1 cellular context compared by ENCODE assay signal in the genomic region with DNA sequence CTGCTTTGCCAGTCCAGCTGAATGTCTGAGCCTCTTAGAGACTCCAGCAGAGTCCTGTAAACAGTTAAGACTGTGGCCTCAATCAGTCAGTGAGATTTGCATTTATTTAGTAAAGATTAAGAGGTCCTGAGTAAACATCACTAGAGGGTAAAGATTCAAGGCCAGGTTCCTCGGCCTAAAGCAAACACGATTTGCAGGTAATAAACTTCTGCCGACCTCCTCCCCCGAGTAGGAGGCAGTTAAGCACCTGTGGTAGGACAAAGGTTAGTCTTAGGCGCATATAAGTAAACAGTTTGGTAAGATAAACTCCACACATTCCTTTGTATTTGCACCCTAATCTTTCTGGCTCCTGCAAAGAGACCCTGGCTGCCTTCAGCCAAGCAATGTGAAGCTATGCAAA.
TF ChIP-seq lines count a peak whose summit lies in the region.

No MANE protein-coding gene starts in this region.

TF ChIP-seq in GM23338, 12 proteins besides CTCF, POLR2A, EP300 and RAD21 (continued from another document):
- TF ChIP-seq, protein P1, sequence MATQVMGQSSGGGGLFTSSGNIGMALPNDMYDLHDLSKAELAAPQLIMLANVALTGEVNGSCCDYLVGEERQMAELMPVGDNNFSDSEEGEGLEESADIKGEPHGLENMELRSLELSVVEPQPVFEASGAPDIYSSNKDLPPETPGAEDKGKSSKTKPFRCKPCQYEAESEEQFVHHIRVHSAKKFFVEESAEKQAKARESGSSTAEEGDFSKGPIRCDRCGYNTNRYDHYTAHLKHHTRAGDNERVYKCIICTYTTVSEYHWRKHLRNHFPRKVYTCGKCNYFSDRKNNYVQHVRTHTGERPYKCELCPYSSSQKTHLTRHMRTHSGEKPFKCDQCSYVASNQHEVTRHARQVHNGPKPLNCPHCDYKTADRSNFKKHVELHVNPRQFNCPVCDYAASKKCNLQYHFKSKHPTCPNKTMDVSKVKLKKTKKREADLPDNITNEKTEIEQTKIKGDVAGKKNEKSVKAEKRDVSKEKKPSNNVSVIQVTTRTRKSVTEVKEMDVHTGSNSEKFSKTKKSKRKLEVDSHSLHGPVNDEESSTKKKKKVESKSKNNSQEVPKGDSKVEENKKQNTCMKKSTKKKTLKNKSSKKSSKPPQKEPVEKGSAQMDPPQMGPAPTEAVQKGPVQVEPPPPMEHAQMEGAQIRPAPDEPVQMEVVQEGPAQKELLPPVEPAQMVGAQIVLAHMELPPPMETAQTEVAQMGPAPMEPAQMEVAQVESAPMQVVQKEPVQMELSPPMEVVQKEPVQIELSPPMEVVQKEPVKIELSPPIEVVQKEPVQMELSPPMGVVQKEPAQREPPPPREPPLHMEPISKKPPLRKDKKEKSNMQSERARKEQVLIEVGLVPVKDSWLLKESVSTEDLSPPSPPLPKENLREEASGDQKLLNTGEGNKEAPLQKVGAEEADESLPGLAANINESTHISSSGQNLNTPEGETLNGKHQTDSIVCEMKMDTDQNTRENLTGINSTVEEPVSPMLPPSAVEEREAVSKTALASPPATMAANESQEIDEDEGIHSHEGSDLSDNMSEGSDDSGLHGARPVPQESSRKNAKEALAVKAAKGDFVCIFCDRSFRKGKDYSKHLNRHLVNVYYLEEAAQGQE (IDR thresholded peaks at IDR 0.05; ENCODE audit: unreplicated experiment), result no peak
- no peak for TF ChIP-seq NANOG (IDR thresholded peaks at IDR 0.05; ENCODE audit: borderline replicate concordance)
- TF ChIP-seq JUNB (IDR thresholded peaks at IDR 0.05; ENCODE audit: unreplicated experiment), result no peak
- no peak for TF ChIP-seq POLR2AphosphoS5 (IDR thresholded peaks at IDR 0.05; ENCODE audit: low read depth)
- no peak for TF ChIP-seq ZNF331 (CRISPR knock-in tag; IDR thresholded peaks at IDR 0.05; ENCODE audit: low read depth)
- TF ChIP-seq ZNF114 (CRISPR knock-in tag; IDR thresholded peaks at IDR 0.05), result no peak
- TF ChIP-seq, protein P2, sequence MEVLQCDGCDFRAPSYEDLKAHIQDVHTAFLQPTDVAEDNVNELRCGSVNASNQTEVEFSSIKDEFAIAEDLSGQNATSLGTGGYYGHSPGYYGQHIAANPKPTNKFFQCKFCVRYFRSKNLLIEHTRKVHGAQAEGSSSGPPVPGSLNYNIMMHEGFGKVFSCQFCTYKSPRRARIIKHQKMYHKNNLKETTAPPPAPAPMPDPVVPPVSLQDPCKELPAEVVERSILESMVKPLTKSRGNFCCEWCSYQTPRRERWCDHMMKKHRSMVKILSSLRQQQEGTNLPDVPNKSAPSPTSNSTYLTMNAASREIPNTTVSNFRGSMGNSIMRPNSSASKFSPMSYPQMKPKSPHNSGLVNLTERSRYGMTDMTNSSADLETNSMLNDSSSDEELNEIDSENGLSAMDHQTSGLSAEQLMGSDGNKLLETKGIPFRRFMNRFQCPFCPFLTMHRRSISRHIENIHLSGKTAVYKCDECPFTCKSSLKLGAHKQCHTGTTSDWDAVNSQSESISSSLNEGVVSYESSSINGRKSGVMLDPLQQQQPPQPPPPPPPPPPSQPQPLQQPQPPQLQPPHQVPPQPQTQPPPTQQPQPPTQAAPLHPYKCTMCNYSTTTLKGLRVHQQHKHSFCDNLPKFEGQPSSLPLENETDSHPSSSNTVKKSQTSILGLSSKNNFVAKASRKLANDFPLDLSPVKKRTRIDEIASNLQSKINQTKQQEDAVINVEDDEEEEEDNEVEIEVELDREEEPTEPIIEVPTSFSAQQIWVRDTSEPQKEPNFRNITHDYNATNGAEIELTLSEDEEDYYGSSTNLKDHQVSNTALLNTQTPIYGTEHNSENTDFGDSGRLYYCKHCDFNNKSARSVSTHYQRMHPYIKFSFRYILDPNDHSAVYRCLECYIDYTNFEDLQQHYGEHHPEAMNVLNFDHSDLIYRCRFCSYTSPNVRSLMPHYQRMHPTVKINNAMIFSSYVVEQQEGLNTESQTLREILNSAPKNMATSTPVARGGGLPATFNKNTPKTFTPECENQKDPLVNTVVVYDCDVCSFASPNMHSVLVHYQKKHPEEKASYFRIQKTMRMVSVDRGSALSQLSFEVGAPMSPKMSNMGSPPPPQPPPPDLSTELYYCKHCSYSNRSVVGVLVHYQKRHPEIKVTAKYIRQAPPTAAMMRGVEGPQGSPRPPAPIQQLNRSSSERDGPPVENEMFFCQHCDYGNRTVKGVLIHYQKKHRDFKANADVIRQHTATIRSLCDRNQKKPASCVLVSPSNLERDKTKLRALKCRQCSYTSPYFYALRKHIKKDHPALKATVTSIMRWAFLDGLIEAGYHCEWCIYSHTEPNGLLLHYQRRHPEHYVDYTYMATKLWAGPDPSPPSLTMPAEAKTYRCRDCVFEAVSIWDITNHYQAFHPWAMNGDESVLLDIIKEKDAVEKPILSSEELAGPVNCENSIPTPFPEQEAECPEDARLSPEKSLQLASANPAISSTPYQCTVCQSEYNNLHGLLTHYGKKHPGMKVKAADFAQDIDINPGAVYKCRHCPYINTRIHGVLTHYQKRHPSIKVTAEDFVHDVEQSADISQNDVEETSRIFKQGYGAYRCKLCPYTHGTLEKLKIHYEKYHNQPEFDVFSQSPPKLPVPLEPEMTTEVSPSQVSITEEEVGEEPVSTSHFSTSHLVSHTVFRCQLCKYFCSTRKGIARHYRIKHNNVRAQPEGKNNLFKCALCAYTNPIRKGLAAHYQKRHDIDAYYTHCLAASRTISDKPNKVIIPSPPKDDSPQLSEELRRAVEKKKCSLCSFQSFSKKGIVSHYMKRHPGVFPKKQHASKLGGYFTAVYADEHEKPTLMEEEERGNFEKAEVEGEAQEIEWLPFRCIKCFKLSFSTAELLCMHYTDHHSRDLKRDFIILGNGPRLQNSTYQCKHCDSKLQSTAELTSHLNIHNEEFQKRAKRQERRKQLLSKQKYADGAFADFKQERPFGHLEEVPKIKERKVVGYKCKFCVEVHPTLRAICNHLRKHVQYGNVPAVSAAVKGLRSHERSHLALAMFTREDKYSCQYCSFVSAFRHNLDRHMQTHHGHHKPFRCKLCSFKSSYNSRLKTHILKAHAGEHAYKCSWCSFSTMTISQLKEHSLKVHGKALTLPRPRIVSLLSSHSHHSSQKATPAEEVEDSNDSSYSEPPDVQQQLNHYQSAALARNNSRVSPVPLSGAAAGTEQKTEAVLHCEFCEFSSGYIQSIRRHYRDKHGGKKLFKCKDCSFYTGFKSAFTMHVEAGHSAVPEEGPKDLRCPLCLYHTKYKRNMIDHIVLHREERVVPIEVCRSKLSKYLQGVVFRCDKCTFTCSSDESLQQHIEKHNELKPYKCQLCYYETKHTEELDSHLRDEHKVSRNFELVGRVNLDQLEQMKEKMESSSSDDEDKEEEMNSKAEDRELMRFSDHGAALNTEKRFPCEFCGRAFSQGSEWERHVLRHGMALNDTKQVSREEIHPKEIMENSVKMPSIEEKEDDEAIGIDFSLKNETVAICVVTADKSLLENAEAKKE (CRISPR knock-in tag; IDR thresholded peaks at IDR 0.05), result no peak
- TF ChIP-seq, protein P3, sequence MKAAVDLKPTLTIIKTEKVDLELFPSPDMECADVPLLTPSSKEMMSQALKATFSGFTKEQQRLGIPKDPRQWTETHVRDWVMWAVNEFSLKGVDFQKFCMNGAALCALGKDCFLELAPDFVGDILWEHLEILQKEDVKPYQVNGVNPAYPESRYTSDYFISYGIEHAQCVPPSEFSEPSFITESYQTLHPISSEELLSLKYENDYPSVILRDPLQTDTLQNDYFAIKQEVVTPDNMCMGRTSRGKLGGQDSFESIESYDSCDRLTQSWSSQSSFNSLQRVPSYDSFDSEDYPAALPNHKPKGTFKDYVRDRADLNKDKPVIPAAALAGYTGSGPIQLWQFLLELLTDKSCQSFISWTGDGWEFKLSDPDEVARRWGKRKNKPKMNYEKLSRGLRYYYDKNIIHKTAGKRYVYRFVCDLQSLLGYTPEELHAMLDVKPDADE (IDR thresholded peaks at IDR 0.05), result no peak
- no peak for TF ChIP-seq EZH2phosphoT487 (IDR thresholded peaks at IDR 0.05; ENCODE audit: unreplicated experiment)
